8 cellular contexts compared by ENCODE assay signal in genomic region chr5:140157032-140157781, GRCh38. TPM values are rescaled to one million over a fixed set of nuclear protein-coding genes. Genes with fewer than 3 reads are reported as not detected.
DNase-seq lines count a peak whose midpoint lies in the region; ATAC-seq, FAIRE-seq and TF ChIP-seq lines count a peak whose summit lies in the region.

No MANE protein-coding gene starts in this region.

- H3K36me3 Mint-ChIP-seq in activated B cell treated with CpG ODN at 0.5 μM for 24 hours (ENCODE audit: low read depth): no peaks in the 10 kb centered on the region

- TF ChIP-seq CTCF in A549 (IDR thresholded peaks at IDR 0.05): peak; percentile 96
- TF ChIP-seq CTCF in activated B cell treated with CpG ODN at 0.5 μM for 24 hours (IDR thresholded peaks at IDR 0.05): no peak
- peak; percentile 91 for TF ChIP-seq CTCF in cardiac fibroblast (IDR thresholded peaks at IDR 0.05; ENCODE audit: low read depth, low read length)
- peak; percentile 99 for TF ChIP-seq CTCF in kidney (IDR thresholded peaks at IDR 0.05; ENCODE audit: borderline replicate concordance, extremely low read depth, insufficient read depth)

- ATAC-seq in A549 (peak; percentile 94 to 97), GM18858 (IDR thresholded peaks at IDR 0.05; ENCODE audit: unreplicated experiment) (peak; percentile 91), HG03097 (IDR thresholded peaks at IDR 0.05; ENCODE audit: low FRiP score, unreplicated experiment) (peak; percentile 83), activated B cell treated with CpG ODN at 0.5 μM for 24 hours (ENCODE audit: low read depth) (peak; percentile 100)

- peak overlapping the region; percentile 66 for H3K4me3 Mint-ChIP-seq in activated B cell treated with CpG ODN at 0.5 μM for 24 hours

- peak overlapping the region; percentile 69 for H3K4me2 ChIP-seq in A549

- DNase-seq in A549 (ENCODE audit: low read depth in 1 of 2, low spot score in 1 of 2) (peak; percentile 80 to 95), NCI-H2227 (lab: John Stamatoyannopoulos, UW; ENCODE audit: unreplicated experiment) (peak; percentile 85), activated B cell treated with CpG ODN at 0.5 μM for 24 hours (peak; percentile 75), cardiac fibroblast (ENCODE audit: low read depth in 2 of 2) (peak; percentile 84 to 86), kidney (peak; percentile 96)
- DNase-seq in stimulated activated CD4-positive, alpha-beta T cell treated with anti-CD3 and anti-CD28 coated beads, Interleukin-15, amount 100 ng/mL, for 24 hours: peak; percentile 92

- TF ChIP-seq POLR2A in A549 (IDR thresholded peaks at IDR 0.05; ENCODE audit: low read length): no peak

- CTCF ChIA-PET in A549 (lab: Yijun Ruan, JAX) (interaction anchor here (0.7 to 12.9 kb wide), 20 partner anchors 8 to 379 kb away, joined by 3 to 149 read pairs (median 4); partner anchors contain the start of gene CYSTM1), activated B cell treated with CpG ODN at 0.5 μM for 24 hours (lab: Charles Lee) (interaction anchor here (1.0 to 4.8 kb wide), 3 partner anchors 13 to 369 kb away, joined by 3 to 65 read pairs (median 4); no protein-coding TSS in a partner anchor)

- POLR2A ChIA-PET in A549 (lab: Yijun Ruan, JAX) (no interaction called here), activated B cell treated with CpG ODN at 0.5 μM for 24 hours (lab: Charles Lee) (no interaction called here)

- H3K27ac ChIP-seq in A549 (peak overlapping the region; percentile 60 to 87), kidney (ENCODE audit: low read depth in 2 of 2, low read length in 2 of 2) (no peak overlapping the region)

- no peak overlapping the region for H3K27ac Mint-ChIP-seq in activated B cell treated with CpG ODN at 0.5 μM for 24 hours

- no peak for TF ChIP-seq EP300 in A549 (IDR thresholded peaks at IDR 0.05)

- peak overlapping the region; percentile 36 for H3K4me3 ChIP-seq in A549
- peak overlapping the region; percentile 30 to 42 for H3K4me3 ChIP-seq in cardiac fibroblast (replicated peaks in 1 of 2; ENCODE audit: low read depth in 2 of 2, low read length in 2 of 2)
- peak overlapping the region; percentile 13 to 58 for H3K4me3 ChIP-seq in kidney (ENCODE audit: low read length in 2 of 2)

- H3K9me3 ChIP-seq in A549 (no peaks in the 10 kb centered on the region), kidney (ENCODE audit: control insufficient read depth in 1 of 2, low read length in 2 of 2) (no peaks in the 10 kb centered on the region)

- no peaks in the 10 kb centered on the region for H3K27me3 Mint-ChIP-seq in activated B cell treated with CpG ODN at 0.5 μM for 24 hours

- H3K4me1 ChIP-seq in A549 (peaks cover 4% of the 10 kb centered on the region; the same call in 1 of the 3 replicates), kidney (ENCODE audit: control insufficient read depth in 1 of 2, insufficient read depth in 1 of 2, low read depth in 1 of 2, low read length in 2 of 2) (peaks cover 0 to 8% of the 10 kb centered on the region in 2 donors)

- H3K4me1 Mint-ChIP-seq in activated B cell treated with CpG ODN at 0.5 μM for 24 hours: peaks cover 10% of the 10 kb centered on the region

- no peaks in the 10 kb centered on the region for H3K9me3 Mint-ChIP-seq in activated B cell treated with CpG ODN at 0.5 μM for 24 hours

- intact Hi-C loops in activated B cell treated with CpG ODN at 0.5 μM for 24 hours (cut with micrococcal nuclease) (loop anchor here (1.0 to 2.0 kb wide), 7 partner anchors 13 to 370 kb away; partner anchors contain the start of genes CYSTM1 and PURA), kidney (cut with DNase I) (loop anchor here (5.0 kb wide), 1 partner anchor 85 kb away; no protein-coding TSS in a partner anchor)

- peak overlapping the region in 1 of 2 donors; percentile 38 for H3K9ac ChIP-seq in kidney (ENCODE audit: low read length in 2 of 2)

- TF ChIP-seq RAD21 in A549 (conservative IDR thresholded peaks at IDR 0.05 in 1 of 2, IDR thresholded peaks at IDR 0.05 in 1 of 2): peak; percentile 96

- no peaks in the 10 kb centered on the region for H3K36me3 ChIP-seq in kidney (ENCODE audit: control insufficient read depth in 1 of 2, insufficient read depth in 2 of 2, low read length in 2 of 2)

- 6% methylated on average over 23 of the region's 30 CpGs for WGBS in A549 (ENCODE audit: missing lambda C conversion rate)

- FAIRE-seq in A549 (lab: Jason Lieb, UNC) (peak; percentile 28), kidney (lab: Jason Lieb, UNC) (no peak)

TF ChIP-seq in A549, 52 proteins besides CTCF, POLR2A, EP300 and RAD21:
- TF ChIP-seq KDM1A (IDR thresholded peaks at IDR 0.05; ENCODE audit: low read depth) (no peak), EHF (CRISPR knock-in tag; IDR thresholded peaks at IDR 0.05) (no peak), CHD2 (IDR thresholded peaks at IDR 0.05; ENCODE audit: low read length, partially characterized antibody) (no peak), RARB (CRISPR knock-in tag; IDR thresholded peaks at IDR 0.05) (no peak), KDM5A (IDR thresholded peaks at IDR 0.05) (peak; percentile 46; the same call in 1 of the 2 replicates), SMC3 (IDR thresholded peaks at IDR 0.05) (peak; percentile 89), JUN (IDR thresholded peaks at IDR 0.05) (0 out of 5 replicates have a peak, but pooled peaks of 1 of the 2 experiments have one; percentile 34), ELK1 (IDR thresholded peaks at IDR 0.05; ENCODE audit: low read depth, low read length) (no peak), MAX (IDR thresholded peaks at IDR 0.05) (no peak), HES2 (IDR thresholded peaks at IDR 0.05) (no peak), JUNB (IDR thresholded peaks at IDR 0.05) (no peak), FOXS1 (CRISPR knock-in tag; IDR thresholded peaks at IDR 0.05) (no peak)

RNA-seq across cellular contexts. Expression of gene CYSTM1, which starts 17.8 kb away (rescaled TPM):
- polyA plus RNA-seq in A549 (2011; rRNA removed) (76.8 and 82.8 TPM in 2 replicates), A549 (2017; fragmentation: RNase III; extraction: RNeasy Plus Mini Kit Qiagen cat#74134 plus additional on column Dnase treatment) (83.6 to 103 TPM (median 89.9 TPM) in 3 replicates), kidney (ENCODE audit: insufficient read depth, low read depth, low replicate concordance) (485 TPM)
- 74.8 and 91.0 TPM in 2 replicates for polyA plus RNA-seq in A549 (2012; cell fraction: cytosol; rRNA removed)
- polyA plus RNA-seq in A549 (2012; cell fraction: nucleus; rRNA removed): 35.1 and 41.8 TPM in 2 replicates
- 55.3 and 81.1 TPM in 2 replicates for polyA minus RNA-seq in A549 (2011; rRNA and poly(A)+ RNA removed)
- total RNA-seq in activated B cell treated with CpG ODN at 0.5 μM for 24 hours (20.1 and 23.3 TPM in 2 replicates), kidney (157 TPM)

RNA-seq across cellular contexts. Expression of gene IGIP, which starts 31.5 kb away (rescaled TPM):
- 1.6 and 1.9 TPM in 2 replicates for polyA plus RNA-seq in A549 (2011; rRNA removed)
- polyA plus RNA-seq in A549 (2012; cell fraction: cytosol; rRNA removed): 0.15 and 0.17 TPM in 2 replicates
- polyA plus RNA-seq in A549 (2012; cell fraction: nucleus; rRNA removed): 0.25 and 0.80 TPM in 2 replicates
- polyA plus RNA-seq in A549 (2017; fragmentation: RNase III; extraction: RNeasy Plus Mini Kit Qiagen cat#74134 plus additional on column Dnase treatment): 0.81 to 0.90 TPM (median 0.84 TPM) in 3 replicates
- polyA minus RNA-seq in A549 (2011; rRNA and poly(A)+ RNA removed): 1.6 and 2.7 TPM in 2 replicates
- 3.7 and 4.8 TPM in 2 replicates for total RNA-seq in activated B cell treated with CpG ODN at 0.5 μM for 24 hours
- 15.5 TPM for total RNA-seq in kidney
- polyA plus RNA-seq in kidney (ENCODE audit: insufficient read depth, low read depth, low replicate concordance): 13.2 TPM

RNA-seq across cellular contexts. Expression of gene PURA, which starts 43.3 kb away (rescaled TPM):
- polyA plus RNA-seq in A549 (2011; rRNA removed): 3.4 and 4.5 TPM in 2 replicates
- 1.9 and 2.1 TPM in 2 replicates for polyA plus RNA-seq in A549 (2012; cell fraction: cytosol; rRNA removed)
- polyA plus RNA-seq in A549 (2012; cell fraction: nucleus; rRNA removed): 1.3 and 1.7 TPM in 2 replicates
- polyA plus RNA-seq in A549 (2017; fragmentation: RNase III; extraction: RNeasy Plus Mini Kit Qiagen cat#74134 plus additional on column Dnase treatment): 9.1 to 12.7 TPM (median 11.9 TPM) in 3 replicates
- 3.8 and 4.2 TPM in 2 replicates for polyA minus RNA-seq in A549 (2011; rRNA and poly(A)+ RNA removed)
- total RNA-seq in activated B cell treated with CpG ODN at 0.5 μM for 24 hours: 13.2 and 14.9 TPM in 2 replicates
- 31.6 TPM for total RNA-seq in kidney
- 4.7 TPM for polyA plus RNA-seq in kidney (ENCODE audit: insufficient read depth, low read depth, low replicate concordance)

Comparison
In these comparisons a context has a peak if more than half of its experiments do, and no peak if none do; other contexts are left out.
1. H3K27ac ChIP-seq: peak in A549 (2 of 2); none in kidney (0 of 2).
2. Peak in every context shown above with its lines, with median percentiles within 50 percentile points of each other: ATAC-seq, DNase-seq and H3K4me3 ChIP-seq.